ENCODE assay signal across 18 cellular contexts in the genomic region with DNA sequence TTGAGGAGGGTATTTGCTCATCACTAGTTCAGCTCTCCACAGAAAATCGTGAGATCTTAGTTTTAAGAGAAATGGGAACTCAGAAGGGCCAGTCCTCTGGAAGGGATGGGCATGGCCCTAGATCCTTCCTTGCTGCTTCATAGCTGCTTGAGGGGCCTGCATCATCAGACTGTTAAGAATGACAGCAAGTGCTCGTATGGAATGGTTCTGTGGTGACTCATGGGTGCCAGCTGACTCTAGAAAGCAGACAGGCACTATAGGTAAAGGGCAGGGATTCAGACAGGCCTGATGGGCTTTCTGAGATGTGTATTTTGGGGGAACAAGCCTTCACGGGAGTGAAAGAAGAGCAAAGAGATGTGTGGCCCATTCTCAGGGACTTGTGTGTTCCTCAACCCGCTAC.
DNase-seq lines count a peak whose midpoint lies in the region; ATAC-seq and TF ChIP-seq lines count a peak whose summit lies in the region.
"Had no signal": no experiment of that assay in that cellular context is flagged by ENCODE, and none has a peak within 500 bp of the region (broad histone marks: within the 10 kb centered on the region; RNA-seq: fewer than 3 reads in every experiment).

No MANE protein-coding gene starts in this region.

- no peaks in the 10 kb centered on the region for H3K27me3 Mint-ChIP-seq in MCF 10A (ENCODE audit: insufficient read depth, unreplicated experiment)
- H3K27me3 Mint-ChIP-seq in stimulated activated naive B cell treated with anti-CD40 and anti-IgM and Interleukin-4, amounts not matched to agents 10 μg/mL and 1 μg/mL and 100 μg/mL, for 72 hours, result peaks cover 0 to 6% of the 10 kb centered on the region in 2 donors
- H3K27me3 Mint-ChIP-seq: IgD-negative memory B cell had no signal

- intact Hi-C loops in MCF 10A (cut with micrococcal nuclease), result no loop called here
- intact Hi-C loops in breast epithelium (cut with DNase I; ENCODE audit: low total_unique reads), result no loop called here

- TF ChIP-seq POLR2A in breast epithelium (IDR thresholded peaks at IDR 0.05), result no peak

- H3K27me3 ChIP-seq in breast epithelium (no peaks in the 10 kb centered on the region), RWPE2 (ENCODE audit: insufficient read depth, poor library complexity, severe bottlenecking) (no peaks in the 10 kb centered on the region)
- H3K27me3 ChIP-seq: dorsolateral prefrontal cortex, tibial artery had no signal

- H3K27ac ChIP-seq in breast epithelium (no peak overlapping the region), RWPE2 (ENCODE audit: poor library complexity, severe bottlenecking) (peak overlapping the region; percentile 64)
- H3K27ac ChIP-seq: dorsolateral prefrontal cortex, tibial artery, VCaP had no signal

- ATAC-seq in RWPE2 (ENCODE audit: low read depth) (peak; percentile 92), HG03460 (IDR thresholded peaks at IDR 0.05; ENCODE audit: unreplicated experiment) (no peak)
- ATAC-seq in stimulated activated naive B cell treated with anti-CD40 and anti-IgM and Interleukin-4, amounts not matched to agents 10 μg/mL and 1 μg/mL and 100 μg/mL, for 72 hours (replicated peaks), result peak; percentile 26 to 32
- no peak for ATAC-seq in stimulated activated naive CD8-positive, alpha-beta T cell treated with anti-CD3 and anti-CD28 coated beads, Interleukin-15, Interleukin-2, amounts not matched to agents 100 U/mL and 50 U/mL, for 24 hours

- BruUV-seq in MCF 10A (replicated peaks; lab: Mats Ljungman, UMichigan), result no TSS peak

- H3K9me3 Mint-ChIP-seq in MCF 10A (ENCODE audit: unreplicated experiment), result peaks cover 6% of the 10 kb centered on the region
- H3K9me3 Mint-ChIP-seq in stimulated activated naive B cell treated with anti-CD40 and anti-IgM and Interleukin-4, amounts not matched to agents 10 μg/mL and 1 μg/mL and 100 μg/mL, for 72 hours, result peaks cover 6 to 11% of the 10 kb centered on the region in 2 donors
- H3K9me3 Mint-ChIP-seq: brain, IgD-negative memory B cell, nephron had no signal

- POLR2A ChIA-PET in MCF 10A (lab: Yijun Ruan, JAX), result interaction anchor here (0.6 to 1.7 kb wide), 6 partner anchors 11 to 326 kb away, joined by 3 to 4 read pairs (median 3); partner anchors contain the start of gene WRNIP1

- H3K4me3 Mint-ChIP-seq in MCF 10A (ENCODE audit: unreplicated experiment), result no peak overlapping the region
- no peak overlapping the region for H3K4me3 Mint-ChIP-seq in stimulated activated naive B cell treated with anti-CD40 and anti-IgM and Interleukin-4, amounts not matched to agents 10 μg/mL and 1 μg/mL and 100 μg/mL, for 72 hours
- H3K4me3 Mint-ChIP-seq: brain, IgD-negative memory B cell, nephron had no signal

- H3K4me3 ChIP-seq in breast epithelium, result no peak overlapping the region
- no peak overlapping the region for H3K4me3 ChIP-seq in RWPE2 (ENCODE audit: severe bottlenecking)
- H3K4me3 ChIP-seq in fibroblast of pulmonary artery (replicated peaks; ENCODE audit: low read depth, low read length), result no peak overlapping the region
- H3K4me3 ChIP-seq: dorsolateral prefrontal cortex, tibial artery had no signal

- H3K27ac Mint-ChIP-seq in MCF 10A (ENCODE audit: low read depth, unreplicated experiment), result peak overlapping the region; percentile 0
- H3K27ac Mint-ChIP-seq in stimulated activated naive B cell treated with anti-CD40 and anti-IgM and Interleukin-4, amounts not matched to agents 10 μg/mL and 1 μg/mL and 100 μg/mL, for 72 hours, result peak overlapping the region; percentile 44
- H3K27ac Mint-ChIP-seq: brain, IgD-negative memory B cell had no signal

- H3K4me1 ChIP-seq in breast epithelium (no peaks in the 10 kb centered on the region), RWPE2 (ENCODE audit: insufficient read depth, poor library complexity, severe bottlenecking) (peaks cover 24% of the 10 kb centered on the region)

- H3K9me3 ChIP-seq in breast epithelium (no peaks in the 10 kb centered on the region), RWPE2 (ENCODE audit: severe bottlenecking) (no peaks in the 10 kb centered on the region)
- H3K9me3 ChIP-seq: tibial artery had no signal

- H3K36me3 ChIP-seq in breast epithelium, result no peaks in the 10 kb centered on the region
- no peaks in the 10 kb centered on the region for H3K36me3 ChIP-seq in RWPE2 (ENCODE audit: low read depth)
- H3K36me3 ChIP-seq: tibial artery had no signal

- peaks cover 28% of the 10 kb centered on the region for H3K4me1 Mint-ChIP-seq in MCF 10A (ENCODE audit: insufficient read depth, unreplicated experiment)
- peaks cover 45 to 66% of the 10 kb centered on the region in 2 donors for H3K4me1 Mint-ChIP-seq in stimulated activated naive B cell treated with anti-CD40 and anti-IgM and Interleukin-4, amounts not matched to agents 10 μg/mL and 1 μg/mL and 100 μg/mL, for 72 hours

- no peaks in the 10 kb centered on the region for H3K36me3 Mint-ChIP-seq in MCF 10A (ENCODE audit: insufficient read depth, unreplicated experiment)
- H3K36me3 Mint-ChIP-seq in stimulated activated naive B cell treated with anti-CD40 and anti-IgM and Interleukin-4, amounts not matched to agents 10 μg/mL and 1 μg/mL and 100 μg/mL, for 72 hours, result peaks cover 0 to 16% of the 10 kb centered on the region in 2 donors
- H3K36me3 Mint-ChIP-seq: brain, IgD-negative memory B cell had no signal

- TF ChIP-seq CTCF in MCF 10A (IDR thresholded peaks at IDR 0.05; ENCODE audit: unreplicated experiment), result no peak
- TF ChIP-seq CTCF in breast epithelium (IDR thresholded peaks at IDR 0.05), result no peak
- TF ChIP-seq CTCF in RWPE2 (IDR thresholded peaks at IDR 0.05; ENCODE audit: poor library complexity, severe bottlenecking), result no peak
- no peak for TF ChIP-seq CTCF in fibroblast of pulmonary artery (IDR thresholded peaks at IDR 0.05; ENCODE audit: low read length, missing control alignments)

- peak; percentile 59 for DNase-seq in MCF 10A (ENCODE audit: unreplicated experiment)
- no peak for DNase-seq in breast epithelium (ENCODE audit: low spot score in 2 of 2)
- DNase-seq in RWPE2 (ENCODE audit: low spot score), result no peak
- peak; percentile 21 for DNase-seq in fibroblast of pulmonary artery (ENCODE audit: low read depth)
- no peak for DNase-seq in stimulated activated naive B cell treated with anti-CD40 and anti-IgM and Interleukin-4, amounts not matched to agents 10 μg/mL and 1 μg/mL and 100 μg/mL, for 72 hours
- no peak for DNase-seq in iPS-NIHi7 (ENCODE audit: extremely low spot score)
- DNase-seq in stimulated activated naive CD8-positive, alpha-beta T cell treated with anti-CD3 and anti-CD28 coated beads, Interleukin-15, Interleukin-2, amounts not matched to agents 100 U/mL and 50 U/mL, for 24 hours, result no peak
- DNase-seq: activated CD8-positive, alpha-beta memory T cell treated with anti-CD3 and anti-CD28 coated beads for 24 hours; activated gamma-delta T cell treated with Interleukin-2 at 50 U/mL for 16 hours; dorsolateral prefrontal cortex; hypothalamus; NCI-H1105; tibial artery had no signal

- CTCF ChIA-PET in MCF 10A (lab: Yijun Ruan, JAX), result interaction anchor here (0.9 to 1.9 kb wide), 2 partner anchors 26 to 452 kb away, joined by 3 to 4 read pairs; no protein-coding TSS in a partner anchor

Comparison
In these comparisons a context has a peak if more than half of its experiments do, and no peak if none do; other contexts are left out.
1. DNase-seq: peak in MCF 10A (single experiment) and fibroblast of pulmonary artery (single experiment); none in breast epithelium (0 of 2), RWPE2 (single experiment), stimulated activated naive B cell treated with anti-CD40 and anti-IgM and Interleukin-4, amounts not matched to agents 10 μg/mL and 1 μg/mL and 100 μg/mL, for 72 hours (single experiment), iPS-NIHi7 (single experiment) and stimulated activated naive CD8-positive, alpha-beta T cell treated with anti-CD3 and anti-CD28 coated beads, Interleukin-15, Interleukin-2, amounts not matched to agents 100 U/mL and 50 U/mL, for 24 hours (single experiment).
2. ATAC-seq: peak in RWPE2 (single experiment) and stimulated activated naive B cell treated with anti-CD40 and anti-IgM and Interleukin-4, amounts not matched to agents 10 μg/mL and 1 μg/mL and 100 μg/mL, for 72 hours (2 of 2); none in HG03460 (single experiment) and stimulated activated naive CD8-positive, alpha-beta T cell treated with anti-CD3 and anti-CD28 coated beads, Interleukin-15, Interleukin-2, amounts not matched to agents 100 U/mL and 50 U/mL, for 24 hours (single experiment).